Comparison of ENCODE assay signal across 25 cellular contexts in genomic region chr3:23591374-23591773, GRCh38.
"Had no signal": no experiment of that assay in that cellular context is flagged by ENCODE, and none has a peak within 500 bp of the region (broad histone marks: within the 10 kb centered on the region; RNA-seq: fewer than 3 reads in every experiment).

No MANE protein-coding gene starts in this region.

- H3K36me3 ChIP-seq: brain microvascular endothelial cell, gastrocnemius medialis, heart left ventricle had no signal

- H3K4me3 ChIP-seq: coronary artery, gastrocnemius medialis, heart left ventricle had no signal

- H3K27ac ChIP-seq: brain microvascular endothelial cell, coronary artery, foreskin keratinocyte, gastrocnemius medialis had no signal

- H3K9me3 ChIP-seq: gastrocnemius medialis had no signal

- H3K4me1 ChIP-seq: foreskin keratinocyte had no signal

- DNase-seq: activated CD4-positive, alpha-beta T cell treated with anti-CD3 and anti-CD28 coated beads for 36 hours; activated CD4-positive, alpha-beta T cell treated with anti-CD3 and anti-CD28 coated beads, Interleukin-2, amount 10 ng/mL, durations not matched to agents 7 days and 5 days; activated CD4-positive, alpha-beta T cell treated with anti-CD3 and anti-CD28 coated beads, Interleukin-2, amount 50 U/mL, for 4 hours; activated CD4-positive, CD25-positive, alpha-beta regulatory T cell; activated CD4-positive, CD25-positive, alpha-beta regulatory T cell treated with anti-CD3 and anti-CD28 coated beads, Interleukin-2, amount 50 U/mL, for 72 hours; activated CD8-positive, alpha-beta memory T cell treated with anti-CD3 and anti-CD28 coated beads for 24 hours; activated CD8-positive, alpha-beta T cell treated with anti-CD3 and anti-CD28 coated beads for 36 hours; activated effector memory CD4-positive, alpha-beta T cell treated with Interleukin-2 at 50 U/mL for 16 hours; activated gamma-delta T cell treated with Interleukin-2 at 50 U/mL for 16 hours; activated naive CD4-positive, alpha-beta T cell treated with anti-CD3 and anti-CD28 coated beads, Interleukin-2, amount 50 U/mL, for 16 hours; activated naive CD4-positive, alpha-beta T cell treated with Interleukin-2 at 50 U/mL for 16 hours; activated T-cell treated with anti-CD3 and anti-CD28 coated beads, Interleukin-2, amount 50 U/mL, for 4 hours; amniotic stem cell; anterior cingulate cortex; brain microvascular endothelial cell; dorsolateral prefrontal cortex; effector memory CD4-positive, alpha-beta T cell; endodermal cell; foreskin keratinocyte; gastrocnemius medialis; glutamatergic neuron; heart left ventricle; T-helper 17 cell; T1000 had no signal
